In the genomic region with DNA sequence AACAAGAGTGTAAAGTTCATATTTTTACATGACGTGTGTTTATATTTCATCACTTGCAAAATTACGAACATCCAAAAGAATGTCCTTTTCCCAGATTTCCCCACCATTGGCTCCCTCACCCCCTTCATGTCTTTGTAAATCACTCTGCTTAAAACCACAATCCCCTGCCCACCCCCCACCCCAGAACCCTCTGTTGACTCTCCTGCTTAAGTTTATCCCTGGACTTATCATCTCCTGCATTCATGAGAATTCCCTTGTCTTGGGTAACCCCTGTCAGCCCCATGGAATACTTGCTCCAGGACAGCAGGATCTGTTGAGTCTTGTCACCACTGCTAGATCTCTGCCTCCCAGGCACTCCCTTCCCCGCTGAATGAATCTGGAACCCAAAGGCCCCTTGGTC, we compare ENCODE assay signal across 2 cellular contexts.
TF ChIP-seq lines count a peak whose summit lies in the region.

No MANE protein-coding gene starts in this region.

TF ChIP-seq in HepG2, 621 proteins besides CTCF, POLR2A, EP300 and RAD21:
- no peak for TF ChIP-seq ZNF768 (CRISPR knock-in tag; IDR thresholded peaks at IDR 0.05)
- TF ChIP-seq ATF3 (CRISPR knock-in tag; IDR thresholded peaks at IDR 0.05) = 0 out of 2 replicates have a peak, but pooled peaks have one; percentile 28
- peak; percentile 34; the same call in 1 of the 2 replicates for TF ChIP-seq ATF7 (IDR thresholded peaks at IDR 0.05)
- no peak for TF ChIP-seq ATF7 (CRISPR knock-in tag; IDR thresholded peaks at IDR 0.05)
- TF ChIP-seq E2F5 (CRISPR knock-in tag; conservative IDR thresholded peaks at IDR 0.05) = no peak
- no peak for TF ChIP-seq MTF1 (CRISPR knock-in tag; IDR thresholded peaks at IDR 0.05)
- TF ChIP-seq ARID5B (CRISPR knock-in tag; IDR thresholded peaks at IDR 0.05) = 0 out of 2 replicates have a peak, but pooled peaks have one; percentile 14
- peak; percentile 40; the same call in 1 of the 2 replicates for TF ChIP-seq NCOR1 (IDR thresholded peaks at IDR 0.05; ENCODE audit: borderline replicate concordance, low read length)
- peak; percentile 10; the same call in 1 of the 2 replicates for TF ChIP-seq HMG20A (CRISPR knock-in tag; IDR thresholded peaks at IDR 0.05; ENCODE audit: borderline replicate concordance)
- 0 out of 2 replicates have a peak, but pooled peaks have one; percentile 21 for TF ChIP-seq GATAD2A (CRISPR knock-in tag; IDR thresholded peaks at IDR 0.05)
- TF ChIP-seq ZNF510 (CRISPR knock-in tag; IDR thresholded peaks at IDR 0.05; ENCODE audit: low read depth) = no peak
- 0 out of 2 replicates have a peak, but pooled peaks have one; percentile 11 for TF ChIP-seq SAP130 (CRISPR knock-in tag; IDR thresholded peaks at IDR 0.05; ENCODE audit: low read depth)
- no peak for TF ChIP-seq NFE2 (CRISPR knock-in tag; IDR thresholded peaks at IDR 0.05)
TF ChIP-seq in HepG2: peak in this region for 7.

TF ChIP-seq in GM23338, 12 proteins besides CTCF, POLR2A, EP300 and RAD21:
- TF ChIP-seq, protein P1, sequence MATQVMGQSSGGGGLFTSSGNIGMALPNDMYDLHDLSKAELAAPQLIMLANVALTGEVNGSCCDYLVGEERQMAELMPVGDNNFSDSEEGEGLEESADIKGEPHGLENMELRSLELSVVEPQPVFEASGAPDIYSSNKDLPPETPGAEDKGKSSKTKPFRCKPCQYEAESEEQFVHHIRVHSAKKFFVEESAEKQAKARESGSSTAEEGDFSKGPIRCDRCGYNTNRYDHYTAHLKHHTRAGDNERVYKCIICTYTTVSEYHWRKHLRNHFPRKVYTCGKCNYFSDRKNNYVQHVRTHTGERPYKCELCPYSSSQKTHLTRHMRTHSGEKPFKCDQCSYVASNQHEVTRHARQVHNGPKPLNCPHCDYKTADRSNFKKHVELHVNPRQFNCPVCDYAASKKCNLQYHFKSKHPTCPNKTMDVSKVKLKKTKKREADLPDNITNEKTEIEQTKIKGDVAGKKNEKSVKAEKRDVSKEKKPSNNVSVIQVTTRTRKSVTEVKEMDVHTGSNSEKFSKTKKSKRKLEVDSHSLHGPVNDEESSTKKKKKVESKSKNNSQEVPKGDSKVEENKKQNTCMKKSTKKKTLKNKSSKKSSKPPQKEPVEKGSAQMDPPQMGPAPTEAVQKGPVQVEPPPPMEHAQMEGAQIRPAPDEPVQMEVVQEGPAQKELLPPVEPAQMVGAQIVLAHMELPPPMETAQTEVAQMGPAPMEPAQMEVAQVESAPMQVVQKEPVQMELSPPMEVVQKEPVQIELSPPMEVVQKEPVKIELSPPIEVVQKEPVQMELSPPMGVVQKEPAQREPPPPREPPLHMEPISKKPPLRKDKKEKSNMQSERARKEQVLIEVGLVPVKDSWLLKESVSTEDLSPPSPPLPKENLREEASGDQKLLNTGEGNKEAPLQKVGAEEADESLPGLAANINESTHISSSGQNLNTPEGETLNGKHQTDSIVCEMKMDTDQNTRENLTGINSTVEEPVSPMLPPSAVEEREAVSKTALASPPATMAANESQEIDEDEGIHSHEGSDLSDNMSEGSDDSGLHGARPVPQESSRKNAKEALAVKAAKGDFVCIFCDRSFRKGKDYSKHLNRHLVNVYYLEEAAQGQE (IDR thresholded peaks at IDR 0.05; ENCODE audit: unreplicated experiment) = no peak
- TF ChIP-seq JUNB (IDR thresholded peaks at IDR 0.05; ENCODE audit: unreplicated experiment) = no peak
- no peak for TF ChIP-seq CREB1 (CRISPR knock-in tag; IDR thresholded peaks at IDR 0.05; ENCODE audit: low read depth)
- TF ChIP-seq ZNF114 (CRISPR knock-in tag; IDR thresholded peaks at IDR 0.05) = no peak
- no peak for TF ChIP-seq ZNF462 (CRISPR knock-in tag; IDR thresholded peaks at IDR 0.05)
- no peak for TF ChIP-seq EZH2 (IDR thresholded peaks at IDR 0.05; ENCODE audit: low read depth, unreplicated experiment)
- TF ChIP-seq ZNF331 (CRISPR knock-in tag; IDR thresholded peaks at IDR 0.05; ENCODE audit: low read depth) = no peak
- no peak for TF ChIP-seq POLR2AphosphoS5 (IDR thresholded peaks at IDR 0.05; ENCODE audit: low read depth)
- TF ChIP-seq EZH2phosphoT487 (IDR thresholded peaks at IDR 0.05; ENCODE audit: unreplicated experiment) = no peak
- TF ChIP-seq ETS1 (IDR thresholded peaks at IDR 0.05) = no peak
- no peak for TF ChIP-seq STAT1 (IDR thresholded peaks at IDR 0.05; ENCODE audit: unreplicated experiment)
- no peak for TF ChIP-seq NANOG (IDR thresholded peaks at IDR 0.05; ENCODE audit: borderline replicate concordance)
